ENCODE assay signal across 10 cellular contexts in the genomic region with DNA sequence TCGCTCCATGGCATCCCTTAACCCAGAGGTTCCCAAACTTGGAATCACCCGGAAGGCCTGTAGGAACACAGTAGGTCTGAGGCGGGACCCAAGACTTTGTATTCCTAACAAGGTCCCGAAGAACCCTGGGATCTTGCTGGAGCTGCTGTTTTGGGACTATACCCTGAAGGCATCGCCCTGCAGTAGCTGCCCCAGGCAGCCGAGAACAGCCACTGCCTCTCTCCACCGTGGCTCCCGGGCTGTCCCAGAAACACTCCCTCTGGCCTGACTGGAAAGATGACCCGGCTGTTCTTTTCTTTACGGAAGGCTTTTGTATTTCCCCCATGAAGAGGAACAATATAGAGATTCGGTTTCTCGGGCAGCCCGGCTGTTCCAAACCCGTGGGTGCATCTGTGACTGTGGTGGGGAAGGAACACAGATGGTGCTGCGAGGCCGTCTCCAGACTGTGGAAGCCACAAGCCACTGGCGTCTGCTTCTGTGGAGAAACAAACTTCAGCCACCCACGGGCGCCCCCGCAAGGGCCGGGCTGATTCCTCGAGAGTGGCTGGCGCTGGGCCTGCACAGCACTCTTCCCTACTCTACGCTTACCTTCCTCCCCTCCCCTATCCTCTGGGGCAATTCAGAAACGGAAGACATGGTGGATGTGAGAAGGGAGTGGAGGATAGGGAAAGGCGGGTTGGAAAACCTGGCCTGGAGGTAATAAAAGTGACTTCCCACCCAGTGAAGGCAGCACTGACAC. TPM values are rescaled to one million over a fixed set of nuclear protein-coding genes. Genes with fewer than 3 reads are reported as not detected.
DNase-seq lines count a peak whose midpoint lies in the region; ATAC-seq lines count a peak whose summit lies in the region.
"Had no signal": no experiment of that assay in that cellular context is flagged by ENCODE, and none has a peak within 500 bp of the region (broad histone marks: within the 10 kb centered on the region; RNA-seq: fewer than 3 reads in every experiment).

No MANE protein-coding gene starts in this region.

- no peak overlapping the region for H3K27ac Mint-ChIP-seq in activated CD8-positive, alpha-beta memory T cell treated with anti-CD3 and anti-CD28 coated beads, Interleukin-2, amount 10 ng/mL, durations not matched to agents 7 days and 5 days
- H3K27ac Mint-ChIP-seq: stimulated activated naive CD8-positive, alpha-beta T cell treated with anti-CD3 and anti-CD28 coated beads, Interleukin-15, Interleukin-2, amounts not matched to agents 100 ng/mL and 50 ng/mL, for 24 hours had no signal

- H3K9ac ChIP-seq in iPS-20b (ENCODE audit: low read depth, low read length): peak overlapping the region; percentile 82; the same call in 1 of the 2 replicates

- no peak overlapping the region for H3K4me3 Mint-ChIP-seq in activated CD8-positive, alpha-beta memory T cell treated with anti-CD3 and anti-CD28 coated beads, Interleukin-2, amount 10 ng/mL, durations not matched to agents 7 days and 5 days
- H3K4me3 Mint-ChIP-seq: stimulated activated naive CD8-positive, alpha-beta T cell treated with anti-CD3 and anti-CD28 coated beads, Interleukin-15, Interleukin-2, amounts not matched to agents 100 ng/mL and 50 ng/mL, for 24 hours had no signal

- no peak overlapping the region for H3K4me3 ChIP-seq in iPS-20b (ENCODE audit: low read length)
- H3K4me3 ChIP-seq: Peyer's patch had no signal

- peaks cover 26% of the 10 kb centered on the region for H3K4me1 ChIP-seq in iPS-20b (ENCODE audit: insufficient read depth, low read length)
- H3K4me1 ChIP-seq: Peyer's patch had no signal

- no peaks in the 10 kb centered on the region for H3K36me3 Mint-ChIP-seq in activated CD8-positive, alpha-beta memory T cell treated with anti-CD3 and anti-CD28 coated beads, Interleukin-2, amount 10 ng/mL, durations not matched to agents 7 days and 5 days

- H3K36me3 ChIP-seq in iPS-20b (ENCODE audit: insufficient read depth, low read depth, low read length): peaks cover 40% of the 10 kb centered on the region
- H3K36me3 ChIP-seq: Peyer's patch had no signal

- H3K9me3 Mint-ChIP-seq in activated CD8-positive, alpha-beta memory T cell treated with anti-CD3 and anti-CD28 coated beads, Interleukin-2, amount 10 ng/mL, durations not matched to agents 7 days and 5 days (ENCODE audit: low read depth): no peaks in the 10 kb centered on the region
- H3K9me3 Mint-ChIP-seq: stimulated activated naive CD8-positive, alpha-beta T cell treated with anti-CD3 and anti-CD28 coated beads, Interleukin-15, Interleukin-2, amounts not matched to agents 100 ng/mL and 50 ng/mL, for 24 hours had no signal

- ATAC-seq in GM21529 (IDR thresholded peaks at IDR 0.05; ENCODE audit: unreplicated experiment): no peak
- ATAC-seq in activated CD8-positive, alpha-beta memory T cell treated with anti-CD3 and anti-CD28 coated beads, Interleukin-2, amount 10 ng/mL, durations not matched to agents 7 days and 5 days: no peak

- H3K4me1 Mint-ChIP-seq in activated CD8-positive, alpha-beta memory T cell treated with anti-CD3 and anti-CD28 coated beads, Interleukin-2, amount 10 ng/mL, durations not matched to agents 7 days and 5 days: peaks cover 7% of the 10 kb centered on the region

- DNase-seq in NCI-H2107 treated with DMSO at 0.1 percent for 48 hours (lab: John Stamatoyannopoulos, UW; ENCODE audit: unreplicated experiment): peak; percentile 76
- no peak for DNase-seq in NCI-H2107 (lab: John Stamatoyannopoulos, UW)
- DNase-seq in amygdala (lab: John Stamatoyannopoulos, UW): peak in 42 of 56 donors; percentile 3 to 77 (median 37)
- peak; percentile 48 for DNase-seq in superior temporal gyrus (ENCODE audit: extremely low spot score)
- DNase-seq in mesenteric fat pad (ENCODE audit: low spot score): no peak
- DNase-seq in activated CD8-positive, alpha-beta memory T cell treated with anti-CD3 and anti-CD28 coated beads, Interleukin-2, amount 10 ng/mL, durations not matched to agents 7 days and 5 days: no peak

- no peaks in the 10 kb centered on the region for H3K9me3 ChIP-seq in iPS-20b (ENCODE audit: insufficient read depth, low read depth, low read length)
- H3K9me3 ChIP-seq: Peyer's patch had no signal

- peaks cover 26% of the 10 kb centered on the region for H3K27me3 Mint-ChIP-seq in activated CD8-positive, alpha-beta memory T cell treated with anti-CD3 and anti-CD28 coated beads, Interleukin-2, amount 10 ng/mL, durations not matched to agents 7 days and 5 days

- H3K27me3 ChIP-seq in iPS-20b (ENCODE audit: insufficient read depth, low read length): no peaks in the 10 kb centered on the region
- H3K27me3 ChIP-seq: Peyer's patch had no signal

- CTCF ChIA-PET in activated CD8-positive, alpha-beta memory T cell treated with anti-CD3 and anti-CD28 coated beads, Interleukin-2, amount 10 ng/mL, durations not matched to agents 7 days and 5 days (lab: Charles Lee): no interaction called here

- H3K27ac ChIP-seq in iPS-20b (ENCODE audit: low read length): peak overlapping the region; percentile 73
- H3K27ac ChIP-seq: Peyer's patch had no signal

RNA-seq across cellular contexts. Expression of a gene that starts 33.8 kb away (rescaled TPM):
- 3.0 TPM for total RNA-seq in mesenteric fat pad
- under 1 TPM; 0.73 to 0.79 TPM for total RNA-seq in activated CD8-positive, alpha-beta memory T cell treated with anti-CD3 and anti-CD28 coated beads, Interleukin-2, amount 10 ng/mL, durations not matched to agents 7 days and 5 days

RNA-seq across cellular contexts. Expression of a gene that starts 58.5 kb away (rescaled TPM):
- 6.7 TPM for total RNA-seq in mesenteric fat pad
- 10 to 100 TPM; 14.4 to 17.1 TPM for total RNA-seq in activated CD8-positive, alpha-beta memory T cell treated with anti-CD3 and anti-CD28 coated beads, Interleukin-2, amount 10 ng/mL, durations not matched to agents 7 days and 5 days

Comparison
In these comparisons a context has a peak if more than half of its experiments do, and no peak if none do; other contexts are left out.
1. DNase-seq: peak in NCI-H2107 treated with DMSO at 0.1 percent for 48 hours (single experiment), amygdala (42 of 56) and superior temporal gyrus (single experiment); none in NCI-H2107 (single experiment), mesenteric fat pad (single experiment) and activated CD8-positive, alpha-beta memory T cell treated with anti-CD3 and anti-CD28 coated beads, Interleukin-2, amount 10 ng/mL, durations not matched to agents 7 days and 5 days (single experiment).